9 cellular contexts compared by ENCODE assay signal in genomic region chr5:38208782-38209378, GRCh38. TPM values are rescaled to one million over a fixed set of nuclear protein-coding genes. Genes with fewer than 3 reads are reported as not detected.
DNase-seq lines count a peak whose midpoint lies in the region; ATAC-seq, FAIRE-seq and TF ChIP-seq lines count a peak whose summit lies in the region.
"Had no signal": no experiment of that assay in that cellular context is flagged by ENCODE, and none has a peak within 500 bp of the region (broad histone marks: within the 10 kb centered on the region; RNA-seq: fewer than 3 reads in every experiment).

No MANE protein-coding gene starts in this region.

- POLR2A ChIA-PET in RWPE1 (lab: Yijun Ruan, JAX; ENCODE audit: low non-redundant PET), result no interaction called here

- no peak overlapping the region for H3K4me3 ChIP-seq in testis

- 11 to 21% methylated on average over 1 of the region's 1 CpG for WGBS in testis, 2 donors

- TF ChIP-seq CTCF in RWPE1 (conservative IDR thresholded peaks at IDR 0.05; ENCODE audit: low read depth) (peak; percentile 66), testis (IDR thresholded peaks at IDR 0.05) (peak; percentile 20 to 40 (median 30))

- DNase-seq in Daoy (ENCODE audit: low read depth) (peak; percentile 41), KBM-7 (peak; percentile 39), RWPE1 (ENCODE audit: low spot score) (peak; percentile 58), glomerular endothelial cell (ENCODE audit: extremely low read depth, low read depth, low spot score) (peak; percentile 20), testis (peak; percentile 57), GM12892 (ENCODE audit: insufficient read length) (no peak)

- intact Hi-C loops in testis (cut with DNase I; ENCODE audit: low total_unique reads), result no loop called here

- in situ Hi-C loops in KBM-7 (cut with MboI; ENCODE audit: low pct_unique_long_range_greater_than_20kb, low sequenced_read_pairs), result no loop called here

- H3K27ac ChIP-seq in RWPE1 (no peak overlapping the region), testis (no peak overlapping the region)

- ATAC-seq in GM18873 (IDR thresholded peaks at IDR 0.05; ENCODE audit: low FRiP score, unreplicated experiment) (no peak), HG03457 (IDR thresholded peaks at IDR 0.05; ENCODE audit: unreplicated experiment) (no peak)
- ATAC-seq: naive thymus-derived CD8-positive, alpha-beta T cell had no signal

- TF ChIP-seq POLR2A in testis (IDR thresholded peaks at IDR 0.05) (no peak), GM12892 (IDR thresholded peaks at IDR 0.05; ENCODE audit: low read depth, low read length) (no peak)

- CTCF ChIA-PET in RWPE1 (lab: Yijun Ruan, JAX), result interaction anchor here (0.5 to 1.1 kb wide), 10 partner anchors 57 to 910 kb away, joined by 3 to 5 read pairs (median 4); no protein-coding TSS in a partner anchor

- H3K9me3 ChIP-seq in testis, result no peaks in the 10 kb centered on the region

- H3K27me3 ChIP-seq in testis, result no peaks in the 10 kb centered on the region

- no peaks in the 10 kb centered on the region for H3K4me1 ChIP-seq in testis

- no peak for FAIRE-seq in GM12892 (lab: Jason Lieb, UNC)

- no peaks in the 10 kb centered on the region for H3K36me3 ChIP-seq in testis (ENCODE audit: low read depth, missing control alignments)

RNA-seq across cellular contexts. Expression of gene EGFLAM, which starts 49.5 kb away (rescaled TPM):
- total RNA-seq in Daoy (2014; rRNA removed; shearing (Covaris generic)), result 5.5 and 7.4 TPM in 2 replicates
- 1.2 and 4.3 TPM in 2 replicates for total RNA-seq in glomerular endothelial cell
- total RNA-seq in testis, result 10 to 100 TPM; 12.0 to 15.2 TPM
- polyA plus RNA-seq in testis (ENCODE audit: insufficient read depth, low read depth, low replicate concordance), result 38.8 TPM
- polyA plus RNA-seq in GM12892 (2012; ENCODE audit: missing spikeins), result not detected
- total RNA-seq: naive thymus-derived CD8-positive, alpha-beta T cell had no signal
- polyA plus RNA-seq: naive thymus-derived CD8-positive, alpha-beta T cell had no signal
